Comparison of ENCODE assay signal across 23 cellular contexts in genomic region chr5:124136609-124137008, GRCh38.
"Had no signal": no experiment of that assay in that cellular context is flagged by ENCODE, and none has a peak within 500 bp of the region (broad histone marks: within the 10 kb centered on the region; RNA-seq: fewer than 3 reads in every experiment).

No MANE protein-coding gene starts in this region.

- H3K4me1 Mint-ChIP-seq: activated B cell treated with CpG ODN at 0.5 μM for 24 hours; activated CD4-positive, alpha-beta T cell treated with anti-CD3 and anti-CD28 coated beads, Interleukin-2, amount 10 ng/mL, durations not matched to agents 7 days and 5 days; activated naive CD8-positive, alpha-beta T cell treated with anti-CD3 and anti-CD28 coated beads, Interleukin-2, amount 50 U/mL, for 24 hours; T-helper 17 cell had no signal

- H3K27ac Mint-ChIP-seq: activated B cell treated with CpG ODN at 0.5 μM for 24 hours; activated CD4-positive, alpha-beta memory T cell treated with anti-CD3 and anti-CD28 coated beads for 36 hours; activated CD4-positive, alpha-beta T cell treated with anti-CD3 and anti-CD28 coated beads, Interleukin-2, amount 10 ng/mL, durations not matched to agents 7 days and 5 days; activated naive CD4-positive, alpha-beta T cell treated with anti-CD3 and anti-CD28 coated beads, Interleukin-2, amount 50 U/mL, for 72 hours; activated naive CD8-positive, alpha-beta T cell treated with anti-CD3 and anti-CD28 coated beads, Interleukin-2, amount 50 U/mL, for 24 hours; T-helper 17 cell had no signal

- DNase-seq: activated B cell treated with CpG ODN at 0.5 μM for 24 hours; activated CD4-positive, alpha-beta memory T cell treated with anti-CD3 and anti-CD28 coated beads for 36 hours; activated CD4-positive, alpha-beta T cell treated with anti-CD3 and anti-CD28 coated beads, Interleukin-2, amount 10 ng/mL, durations not matched to agents 7 days and 5 days; activated CD8-positive, alpha-beta memory T cell treated with anti-CD3 and anti-CD28 coated beads for 24 hours; activated effector memory CD4-positive, alpha-beta T cell treated with anti-CD3 and anti-CD28 coated beads, Interleukin-2, amount 50 U/mL, for 16 hours; activated naive CD4-positive, alpha-beta T cell treated with Interleukin-2 at 50 U/mL for 16 hours; activated naive CD8-positive, alpha-beta T cell treated with anti-CD3 and anti-CD28 coated beads, Interleukin-2, amount 50 U/mL, for 24 hours; activated T-cell treated with anti-CD3 and anti-CD28 coated beads, Interleukin-2, amount 50 U/mL, for 4 hours; amniotic stem cell; body of pancreas; central memory CD4-positive, alpha-beta T cell; Kasumi-1; NCI-H1694; NCI-H2029; NCI-H510A treated with DMSO at 0.1 percent for 48 hours; NCI-H82; RPMI8226; SJCRH30; T-helper 17 cell; T-helper 9 cell had no signal

- H3K9me3 ChIP-seq: ascending aorta, body of pancreas, SJCRH30 had no signal

- H3K36me3 ChIP-seq: ascending aorta, SJCRH30 had no signal

- H3K9me3 Mint-ChIP-seq: activated naive CD8-positive, alpha-beta T cell treated with anti-CD3 and anti-CD28 coated beads, Interleukin-2, amount 50 U/mL, for 24 hours had no signal

- H3K27me3 Mint-ChIP-seq: activated B cell treated with CpG ODN at 0.5 μM for 24 hours; activated CD4-positive, alpha-beta memory T cell treated with anti-CD3 and anti-CD28 coated beads for 36 hours; activated CD4-positive, alpha-beta T cell treated with anti-CD3 and anti-CD28 coated beads, Interleukin-2, amount 10 ng/mL, durations not matched to agents 7 days and 5 days; activated naive CD8-positive, alpha-beta T cell treated with anti-CD3 and anti-CD28 coated beads, Interleukin-2, amount 50 U/mL, for 24 hours; T-helper 17 cell had no signal

- H3K4me3 ChIP-seq: ascending aorta, body of pancreas, coronary artery, SJCRH30 had no signal

- H3K4me1 ChIP-seq: ascending aorta, body of pancreas, SJCRH30 had no signal

- H3K36me3 Mint-ChIP-seq: activated CD4-positive, alpha-beta memory T cell treated with anti-CD3 and anti-CD28 coated beads for 36 hours; activated naive CD4-positive, alpha-beta T cell treated with anti-CD3 and anti-CD28 coated beads, Interleukin-2, amount 50 U/mL, for 72 hours had no signal

- H3K4me3 Mint-ChIP-seq: activated B cell treated with CpG ODN at 0.5 μM for 24 hours; activated CD4-positive, alpha-beta memory T cell treated with anti-CD3 and anti-CD28 coated beads for 36 hours; activated CD4-positive, alpha-beta T cell treated with anti-CD3 and anti-CD28 coated beads, Interleukin-2, amount 10 ng/mL, durations not matched to agents 7 days and 5 days; activated naive CD8-positive, alpha-beta T cell treated with anti-CD3 and anti-CD28 coated beads, Interleukin-2, amount 50 U/mL, for 24 hours; activated T-cell treated with anti-CD3 and anti-CD28 coated beads, Interleukin-2, amount 50 U/mL, for 4 hours; T-helper 17 cell had no signal

- H3K27ac ChIP-seq: ascending aorta, body of pancreas, coronary artery, SJCRH30 had no signal

- H3K27me3 ChIP-seq: ascending aorta, body of pancreas, SJCRH30 had no signal
